In the genomic region with DNA sequence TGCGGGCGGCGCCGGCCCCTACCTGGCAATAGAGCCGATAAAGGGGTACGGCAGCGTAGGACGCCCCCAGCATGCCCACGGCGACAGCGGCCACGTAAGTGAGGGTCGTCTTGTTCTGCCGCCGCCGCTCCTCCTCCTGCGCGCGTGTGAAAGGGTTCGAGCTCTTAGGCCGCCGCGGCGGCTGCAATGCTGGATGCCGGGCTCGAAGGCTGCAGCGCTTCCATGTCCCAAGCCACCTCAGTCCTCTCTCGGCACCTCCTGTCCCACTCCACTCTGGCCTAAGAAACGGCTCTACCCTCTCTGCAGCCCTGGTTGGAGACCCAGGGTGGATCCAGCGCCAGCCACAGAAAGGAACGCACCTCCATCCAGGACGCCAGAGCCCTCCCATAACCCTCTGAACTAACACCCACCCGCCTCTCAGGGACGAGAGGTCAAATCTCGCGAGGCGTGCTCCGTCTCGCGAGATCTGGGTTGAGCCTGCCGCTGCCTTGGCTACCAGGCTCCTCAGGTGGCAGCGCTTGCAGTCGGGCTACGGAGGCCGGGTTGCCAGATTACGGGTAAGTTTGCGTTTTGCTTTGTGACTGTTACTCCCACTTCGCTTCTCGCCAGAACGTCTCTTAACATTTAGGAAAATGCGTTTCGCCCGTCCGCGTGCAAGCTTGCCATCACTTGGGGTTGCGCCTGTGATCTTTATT, we compare ENCODE assay signal across 1 cellular context.
TF ChIP-seq lines count a peak whose summit lies in the region.

A gene with protein sequence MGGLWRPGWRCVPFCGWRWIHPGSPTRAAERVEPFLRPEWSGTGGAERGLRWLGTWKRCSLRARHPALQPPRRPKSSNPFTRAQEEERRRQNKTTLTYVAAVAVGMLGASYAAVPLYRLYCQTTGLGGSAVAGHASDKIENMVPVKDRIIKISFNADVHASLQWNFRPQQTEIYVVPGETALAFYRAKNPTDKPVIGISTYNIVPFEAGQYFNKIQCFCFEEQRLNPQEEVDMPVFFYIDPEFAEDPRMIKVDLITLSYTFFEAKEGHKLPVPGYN (minus strand): TSS at position 396 of the 695 bp plus-strand sequence. CDS start 8 bp downstream, at position 388.
STXBP4 (plus strand) TSS at position 507 of the 695 bp plus-strand sequence. CDS start 17,455 bp downstream, outside the sequence.

TF ChIP-seq in K562, 482 proteins besides CTCF, POLR2A, EP300 and RAD21 (continued from another document and continues in another):
- TF ChIP-seq, protein P1, sequence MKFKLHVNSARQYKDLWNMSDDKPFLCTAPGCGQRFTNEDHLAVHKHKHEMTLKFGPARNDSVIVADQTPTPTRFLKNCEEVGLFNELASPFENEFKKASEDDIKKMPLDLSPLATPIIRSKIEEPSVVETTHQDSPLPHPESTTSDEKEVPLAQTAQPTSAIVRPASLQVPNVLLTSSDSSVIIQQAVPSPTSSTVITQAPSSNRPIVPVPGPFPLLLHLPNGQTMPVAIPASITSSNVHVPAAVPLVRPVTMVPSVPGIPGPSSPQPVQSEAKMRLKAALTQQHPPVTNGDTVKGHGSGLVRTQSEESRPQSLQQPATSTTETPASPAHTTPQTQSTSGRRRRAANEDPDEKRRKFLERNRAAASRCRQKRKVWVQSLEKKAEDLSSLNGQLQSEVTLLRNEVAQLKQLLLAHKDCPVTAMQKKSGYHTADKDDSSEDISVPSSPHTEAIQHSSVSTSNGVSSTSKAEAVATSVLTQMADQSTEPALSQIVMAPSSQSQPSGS (CRISPR knock-in tag; IDR thresholded peaks at IDR 0.05), result no peak
- TF ChIP-seq NFATC3 (IDR thresholded peaks at IDR 0.05) (no peak), SMARCA4 (IDR thresholded peaks at IDR 0.05) (no peak), SRSF7 (optimal IDR thresholded peaks at IDR 0.05; ENCODE audit: low read depth, low read length) (no peak), PURB (CRISPR knock-in tag; IDR thresholded peaks at IDR 0.05; ENCODE audit: low read depth) (no peak), ZBTB43 (CRISPR knock-in tag; IDR thresholded peaks at IDR 0.05) (no peak), HMBOX1 (IDR thresholded peaks at IDR 0.05) (peak; percentile 90), HDAC1 (IDR thresholded peaks at IDR 0.05) (peak in 1 of 2 experiments; percentile 39; a peak in 1 of 4 replicates), HNRNPL (IDR thresholded peaks at IDR 0.05; ENCODE audit: low read depth, low read length) (no peak), BMI1 (IDR thresholded peaks at IDR 0.05; ENCODE audit: low read length) (peak; percentile 77), EZH2 (IDR thresholded peaks at IDR 0.05; ENCODE audit: borderline replicate concordance, low read depth, low read length) (no peak), ZNF586 (CRISPR knock-in tag; conservative IDR thresholded peaks at IDR 0.05) (no peak), MED1 (CRISPR knock-in tag; IDR thresholded peaks at IDR 0.05; ENCODE audit: borderline replicate concordance) (no peak), MEIS2 (IDR thresholded peaks at IDR 0.05; ENCODE audit: partially characterized antibody) (no peak), ZNF224 (CRISPR knock-in tag; IDR thresholded peaks at IDR 0.05) (no peak), MBD2 (IDR thresholded peaks at IDR 0.05; ENCODE audit: borderline replicate concordance, low read depth) (peak; percentile 59; the same call in 1 of the 2 replicates), E2F5 (CRISPR knock-in tag; IDR thresholded peaks at IDR 0.05) (no peak), ZNF764 (CRISPR knock-in tag; IDR thresholded peaks at IDR 0.05; ENCODE audit: low read depth) (no peak), HDAC6 (IDR thresholded peaks at IDR 0.05; ENCODE audit: low read depth, low read length) (no peak), KDM1A (IDR thresholded peaks at IDR 0.05) (no peak), TBP (optimal IDR thresholded peaks at IDR 0.05; ENCODE audit: low read depth, low read length) (peak; percentile 89), RBM15 (IDR thresholded peaks at IDR 0.05; ENCODE audit: insufficient read depth, low read length) (no peak), ZNF707 (CRISPR knock-in tag; conservative IDR thresholded peaks at IDR 0.05) (no peak), THRB (CRISPR knock-in tag; conservative IDR thresholded peaks at IDR 0.05) (no peak), RFX1 (IDR thresholded peaks at IDR 0.05) (peak; percentile 92), RBBP5 (IDR thresholded peaks at IDR 0.05; ENCODE audit: borderline replicate concordance, insufficient read depth, low read length, poor library complexity, severe bottlenecking) (peak; percentile 77), L3MBTL2 (IDR thresholded peaks at IDR 0.05) (no peak; the same call in 1 of the 2 replicates), ZNF184 (CRISPR knock-in tag; IDR thresholded peaks at IDR 0.05) (no peak), HOXB6 (CRISPR knock-in tag; IDR thresholded peaks at IDR 0.05; ENCODE audit: borderline replicate concordance) (no peak), ZZZ3 (IDR thresholded peaks at IDR 0.05) (no peak), PTBP1 (IDR thresholded peaks at IDR 0.05; ENCODE audit: low read depth, low read length) (no peak), POLR2H (tag; IDR thresholded peaks at IDR 0.05; ENCODE audit: low read depth) (peak; percentile 54), BCOR (IDR thresholded peaks at IDR 0.05) (no peak), MNT (conservative IDR thresholded peaks at IDR 0.05) (peak; percentile 27 to 62; a peak in 2 of 4 replicates), HDGF (IDR thresholded peaks at IDR 0.05) (no peak), SMARCC2 (IDR thresholded peaks at IDR 0.05; ENCODE audit: low read depth) (no peak), NFIC (IDR thresholded peaks at IDR 0.05) (peak; percentile 55; the same call in 1 of the 2 replicates), PREB (CRISPR knock-in tag; IDR thresholded peaks at IDR 0.05) (no peak), ARID1B (IDR thresholded peaks at IDR 0.05) (no peak; the same call in 1 of the 2 replicates), CREM (IDR thresholded peaks at IDR 0.05; ENCODE audit: low read depth) (no peak; the same call in 1 of the 2 replicates), SMC3 (conservative IDR thresholded peaks at IDR 0.05; ENCODE audit: insufficient read depth, low read depth, low read length) (no peak)
- TF ChIP-seq, protein P2, sequence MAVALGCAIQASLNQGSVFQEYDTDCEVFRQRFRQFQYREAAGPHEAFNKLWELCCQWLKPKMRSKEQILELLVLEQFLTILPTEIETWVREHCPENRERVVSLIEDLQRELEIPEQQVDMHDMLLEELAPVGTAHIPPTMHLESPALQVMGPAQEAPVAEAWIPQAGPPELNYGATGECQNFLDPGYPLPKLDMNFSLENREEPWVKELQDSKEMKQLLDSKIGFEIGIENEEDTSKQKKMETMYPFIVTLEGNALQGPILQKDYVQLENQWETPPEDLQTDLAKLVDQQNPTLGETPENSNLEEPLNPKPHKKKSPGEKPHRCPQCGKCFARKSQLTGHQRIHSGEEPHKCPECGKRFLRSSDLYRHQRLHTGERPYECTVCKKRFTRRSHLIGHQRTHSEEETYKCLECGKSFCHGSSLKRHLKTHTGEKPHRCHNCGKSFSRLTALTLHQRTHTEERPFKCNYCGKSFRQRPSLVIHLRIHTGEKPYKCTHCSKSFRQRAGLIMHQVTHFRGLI (CRISPR knock-in tag; IDR thresholded peaks at IDR 0.05), result no peak
- TF ChIP-seq, protein P3, sequence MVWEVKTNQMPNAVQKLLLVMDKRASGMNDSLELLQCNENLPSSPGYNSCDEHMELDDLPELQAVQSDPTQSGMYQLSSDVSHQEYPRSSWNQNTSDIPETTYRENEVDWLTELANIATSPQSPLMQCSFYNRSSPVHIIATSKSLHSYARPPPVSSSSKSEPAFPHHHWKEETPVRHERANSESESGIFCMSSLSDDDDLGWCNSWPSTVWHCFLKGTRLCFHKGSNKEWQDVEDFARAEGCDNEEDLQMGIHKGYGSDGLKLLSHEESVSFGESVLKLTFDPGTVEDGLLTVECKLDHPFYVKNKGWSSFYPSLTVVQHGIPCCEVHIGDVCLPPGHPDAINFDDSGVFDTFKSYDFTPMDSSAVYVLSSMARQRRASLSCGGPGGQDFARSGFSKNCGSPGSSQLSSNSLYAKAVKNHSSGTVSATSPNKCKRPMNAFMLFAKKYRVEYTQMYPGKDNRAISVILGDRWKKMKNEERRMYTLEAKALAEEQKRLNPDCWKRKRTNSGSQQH (CRISPR knock-in tag; IDR thresholded peaks at IDR 0.05), result no peak
- TF ChIP-seq, protein P4, sequence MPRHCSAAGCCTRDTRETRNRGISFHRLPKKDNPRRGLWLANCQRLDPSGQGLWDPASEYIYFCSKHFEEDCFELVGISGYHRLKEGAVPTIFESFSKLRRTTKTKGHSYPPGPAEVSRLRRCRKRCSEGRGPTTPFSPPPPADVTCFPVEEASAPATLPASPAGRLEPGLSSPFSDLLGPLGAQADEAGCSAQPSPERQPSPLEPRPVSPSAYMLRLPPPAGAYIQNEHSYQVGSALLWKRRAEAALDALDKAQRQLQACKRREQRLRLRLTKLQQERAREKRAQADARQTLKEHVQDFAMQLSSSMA (CRISPR knock-in tag; IDR thresholded peaks at IDR 0.05), result no peak
- TF ChIP-seq, protein P5, sequence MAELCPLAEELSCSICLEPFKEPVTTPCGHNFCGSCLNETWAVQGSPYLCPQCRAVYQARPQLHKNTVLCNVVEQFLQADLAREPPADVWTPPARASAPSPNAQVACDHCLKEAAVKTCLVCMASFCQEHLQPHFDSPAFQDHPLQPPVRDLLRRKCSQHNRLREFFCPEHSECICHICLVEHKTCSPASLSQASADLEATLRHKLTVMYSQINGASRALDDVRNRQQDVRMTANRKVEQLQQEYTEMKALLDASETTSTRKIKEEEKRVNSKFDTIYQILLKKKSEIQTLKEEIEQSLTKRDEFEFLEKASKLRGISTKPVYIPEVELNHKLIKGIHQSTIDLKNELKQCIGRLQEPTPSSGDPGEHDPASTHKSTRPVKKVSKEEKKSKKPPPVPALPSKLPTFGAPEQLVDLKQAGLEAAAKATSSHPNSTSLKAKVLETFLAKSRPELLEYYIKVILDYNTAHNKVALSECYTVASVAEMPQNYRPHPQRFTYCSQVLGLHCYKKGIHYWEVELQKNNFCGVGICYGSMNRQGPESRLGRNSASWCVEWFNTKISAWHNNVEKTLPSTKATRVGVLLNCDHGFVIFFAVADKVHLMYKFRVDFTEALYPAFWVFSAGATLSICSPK (IDR thresholded peaks at IDR 0.05; ENCODE audit: borderline replicate concordance), result no peak
- TF ChIP-seq, protein P6, sequence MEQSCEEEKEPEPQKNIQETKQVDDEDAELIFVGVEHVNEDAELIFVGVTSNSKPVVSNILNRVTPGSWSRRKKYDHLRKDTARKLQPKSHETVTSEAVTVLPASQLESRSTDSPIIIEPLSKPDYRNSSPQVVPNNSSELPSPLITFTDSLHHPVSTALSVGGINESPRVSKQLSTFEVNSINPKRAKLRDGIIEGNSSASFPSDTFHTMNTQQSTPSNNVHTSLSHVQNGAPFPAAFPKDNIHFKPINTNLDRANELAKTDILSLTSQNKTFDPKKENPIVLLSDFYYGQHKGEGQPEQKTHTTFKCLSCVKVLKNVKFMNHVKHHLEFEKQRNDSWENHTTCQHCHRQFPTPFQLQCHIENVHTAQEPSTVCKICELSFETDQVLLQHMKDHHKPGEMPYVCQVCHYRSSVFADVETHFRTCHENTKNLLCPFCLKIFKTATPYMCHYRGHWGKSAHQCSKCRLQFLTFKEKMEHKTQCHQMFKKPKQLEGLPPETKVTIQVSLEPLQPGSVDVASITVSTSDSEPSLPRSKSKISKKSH (CRISPR knock-in tag; IDR thresholded peaks at IDR 0.05), result no peak
